Comparison of ENCODE assay signal across 29 cellular contexts in the genomic region with DNA sequence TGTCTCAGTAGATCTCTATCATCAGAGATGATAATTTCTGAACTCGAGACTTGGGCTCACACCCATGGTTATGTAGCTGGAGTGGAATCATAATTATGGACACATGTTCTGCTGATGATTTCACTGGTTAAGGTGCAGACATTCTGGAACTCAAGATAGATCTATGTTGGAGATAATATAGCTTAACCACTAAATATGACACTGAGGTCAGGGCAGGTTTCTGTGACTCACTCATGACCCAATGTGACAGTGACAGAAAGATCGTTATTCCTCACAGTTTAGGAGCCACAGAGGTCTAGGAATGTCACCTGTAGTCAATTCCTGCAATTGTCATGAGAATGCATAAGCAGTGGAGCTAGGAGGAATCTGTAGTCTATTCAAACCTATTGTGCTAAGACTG.
DNase-seq lines count a peak whose midpoint lies in the region; ATAC-seq, FAIRE-seq and TF ChIP-seq lines count a peak whose summit lies in the region.
"Had no signal": no experiment of that assay in that cellular context is flagged by ENCODE, and none has a peak within 500 bp of the region (broad histone marks: within the 10 kb centered on the region; RNA-seq: fewer than 3 reads in every experiment).

No MANE protein-coding gene starts in this region.

- ATAC-seq in GM19035 (IDR thresholded peaks at IDR 0.05; ENCODE audit: unreplicated experiment): peak; percentile 48
- peak; percentile 44 for ATAC-seq in HG03039 (IDR thresholded peaks at IDR 0.05; ENCODE audit: unreplicated experiment)
- peak; percentile 61 for ATAC-seq in HG03565 (IDR thresholded peaks at IDR 0.05; ENCODE audit: unreplicated experiment)
- ATAC-seq: A549; activated CD8-positive, alpha-beta T cell treated with anti-CD3 and anti-CD28 coated beads, Interleukin-2, amount 10 ng/mL, durations not matched to agents 7 days and 5 days; CD8-positive, alpha-beta T cell; K562; Panc1; pancreas; stimulated activated naive B cell treated with anti-CD40 and anti-IgM and Interleukin-4, amounts not matched to agents 10 μg/mL and 1 μg/mL and 100 μg/mL, for 72 hours had no signal

- H3K4me3 ChIP-seq in lower leg skin (ENCODE audit: low read depth, poor library complexity, severe bottlenecking) (no peak overlapping the region), MG63 (no peak overlapping the region)
- H3K4me3 ChIP-seq: A549, adrenal gland, K562, pancreas, SJSA1, suprapubic skin, uterus had no signal

- intact Hi-C loops in lower leg skin (cut with DNase I; ENCODE audit: low total_unique reads): no loop called here

- FAIRE-seq in GM12891 (lab: Jason Lieb, UNC): no peak
- FAIRE-seq: A549, K562, pancreas had no signal

- 0 out of 2 replicates have a peak, but pooled peaks cover 2% of the 10 kb centered on the region for H3K27me3 ChIP-seq in MG63
- H3K27me3 ChIP-seq: adrenal gland, pancreas, SJSA1, suprapubic skin, uterus had no signal

- DNase-seq in ELR (ENCODE audit: low read depth): peak; percentile 24
- DNase-seq in GM12891 (ENCODE audit: insufficient read length, low spot score): no peak
- no peak for DNase-seq in lower leg skin (ENCODE audit: low spot score in 2 of 2)
- no peak for DNase-seq in MG63
- DNase-seq in stimulated activated CD4-positive, alpha-beta T cell treated with anti-CD3 and anti-CD28 coated beads, Interleukin-2, amount 100 ng/mL, for 24 hours: no peak
- DNase-seq: activated CD8-positive, alpha-beta T cell treated with anti-CD3 and anti-CD28 coated beads, Interleukin-2, amount 10 ng/mL, durations not matched to agents 7 days and 5 days; activated gamma-delta T cell treated with Interleukin-2 at 50 U/mL for 16 hours; activated T-cell treated with anti-CD3 and anti-CD28 coated beads, Interleukin-2, amount 50 U/mL, for 1 hour; adrenal gland; CD8-positive, alpha-beta T cell; DMS153; GDM1; glutamatergic neuron; HCEC 1CT; NCI-H1694; NCI-H2171; NCI-H510A treated with DMSO at 0.1 percent for 48 hours; pancreas; stimulated activated CD4-positive, alpha-beta T cell treated with anti-CD3 and anti-CD28 coated beads, Interleukin-2, amount 100 ng/mL, for 48 hours; stimulated activated naive B cell treated with anti-CD40 and anti-IgM and Interleukin-4, amounts not matched to agents 10 μg/mL and 1 μg/mL and 100 μg/mL, for 72 hours; uterus had no signal

- TF ChIP-seq POLR2A in GM12891 (IDR thresholded peaks at IDR 0.05; ENCODE audit: low read depth, low read length) (no peak), lower leg skin (IDR thresholded peaks at IDR 0.05) (no peak)

- H3K9me3 ChIP-seq in MG63: peaks cover 4% of the 10 kb centered on the region; the same call in 1 of the 2 replicates
- H3K9me3 ChIP-seq: adrenal gland, pancreas, SJSA1, suprapubic skin, uterus had no signal

- H3K36me3 ChIP-seq in MG63: no peaks in the 10 kb centered on the region
- H3K36me3 ChIP-seq: adrenal gland, pancreas, SJSA1, suprapubic skin, uterus had no signal

- WGBS in lower leg skin, 2 donors: 31 to 59% methylated on average over 2 of the region's 2 CpGs

- TF ChIP-seq CTCF in lower leg skin (IDR thresholded peaks at IDR 0.05): no peak

TF ChIP-seq in GM12891, 5 proteins besides CTCF, POLR2A, EP300 and RAD21:
- TF ChIP-seq TAF1 (IDR thresholded peaks at IDR 0.05; ENCODE audit: low read depth, low read length) (no peak), SPI1 (IDR thresholded peaks at IDR 0.05; ENCODE audit: low read depth, low read length) (no peak), POLR2AphosphoS5 (IDR thresholded peaks at IDR 0.05; ENCODE audit: low read depth, low read length) (no peak), PAX5 (IDR thresholded peaks at IDR 0.05; ENCODE audit: insufficient read depth, low read length, severe bottlenecking) (no peak), POU2F2 (IDR thresholded peaks at IDR 0.05; ENCODE audit: low read depth, low read length) (no peak)
